Comparison of ENCODE assay signal across 10 cellular contexts in the genomic region with DNA sequence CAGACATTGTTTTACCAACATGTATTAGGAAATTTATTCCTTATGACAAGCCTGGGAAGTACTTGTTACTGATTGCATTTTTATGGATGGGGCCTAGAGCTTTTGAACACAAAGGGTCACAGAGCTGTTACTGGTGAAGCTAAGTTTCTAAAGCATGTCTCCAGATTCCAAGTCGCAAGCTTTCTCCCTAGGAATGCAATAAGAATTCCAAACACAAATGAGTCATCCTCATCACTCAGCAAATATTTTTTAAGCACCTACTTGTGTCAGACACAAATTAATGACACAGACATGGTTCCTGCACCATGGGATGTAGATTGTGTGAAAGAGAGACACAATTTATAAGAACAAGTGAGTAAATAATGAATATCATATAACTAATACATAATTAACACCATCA. TPM values are rescaled to one million over a fixed set of nuclear protein-coding genes. Genes with fewer than 3 reads are reported as not detected.
DNase-seq lines count a peak whose midpoint lies in the region; ATAC-seq, FAIRE-seq and TF ChIP-seq lines count a peak whose summit lies in the region.
"Had no signal": no experiment of that assay in that cellular context is flagged by ENCODE, and none has a peak within 500 bp of the region (broad histone marks: within the 10 kb centered on the region; RNA-seq: fewer than 3 reads in every experiment).

No MANE protein-coding gene starts in this region.

- DNase-seq in AG04449 (ENCODE audit: low read depth, low spot score) = peak; percentile 93
- DNase-seq in bronchial epithelial cell (ENCODE audit: low read depth) = peak; percentile 92
- no peak for DNase-seq in lower lobe of right lung
- DNase-seq in central memory CD4-positive, alpha-beta T cell = no peak
- DNase-seq in medulla oblongata (ENCODE audit: extremely low spot score) = no peak
- DNase-seq in activated CD4-positive, CD25-positive, alpha-beta regulatory T cell treated with anti-CD3 and anti-CD28 coated beads, Interleukin-2, amount 50 U/mL, for 72 hours = no peak
- no peak for DNase-seq in NCI-H748 (lab: John Stamatoyannopoulos, UW; ENCODE audit: unreplicated experiment)
- DNase-seq: activated CD4-positive, alpha-beta T cell treated with anti-CD3 and anti-CD28 coated beads for 1 hour; CD4-positive, CD25-positive, alpha-beta regulatory T cell had no signal

- POLR2A ChIA-PET in AG04449 (lab: Yijun Ruan, JAX) = no interaction called here

- peak; percentile 27 to 75 for ATAC-seq in lower lobe of right lung

- intact Hi-C loops in lower lobe of right lung (cut with DNase I) = no loop called here

- no peak for FAIRE-seq in bronchial epithelial cell (lab: Jason Lieb, UNC)

- TF ChIP-seq CTCF in AG04449 (IDR thresholded peaks at IDR 0.05; ENCODE audit: insufficient read depth, low read length, missing control alignments) = no peak
- TF ChIP-seq CTCF in bronchial epithelial cell (IDR thresholded peaks at IDR 0.05; ENCODE audit: insufficient read depth, low read length, severe bottlenecking) = no peak
- no peak for TF ChIP-seq CTCF in lower lobe of right lung (IDR thresholded peaks at IDR 0.05)

- no peaks in the 10 kb centered on the region; the same call in 1 of the 2 replicates for H3K9me3 ChIP-seq in HUES6 (ENCODE audit: control insufficient read depth, insufficient read depth, low read depth, low read length)
- H3K9me3 ChIP-seq in lower lobe of right lung = no peaks in the 10 kb centered on the region

- CTCF ChIA-PET in AG04449 (lab: Yijun Ruan, JAX) = interaction anchor here (1.1 to 1.9 kb wide), 2 partner anchors 17 to 124 kb away, joined by 3 to 6 read pairs; no protein-coding TSS in a partner anchor

- H3K4me1 ChIP-seq in HUES6 (ENCODE audit: control insufficient read depth, insufficient read depth, low read length) (peaks cover 10% of the 10 kb centered on the region), lower lobe of right lung (no peaks in the 10 kb centered on the region)

- peak overlapping the region; percentile 43; the same call in 1 of the 2 replicates for H3K27ac ChIP-seq in HUES6 (ENCODE audit: low read depth, low read length)
- no peak overlapping the region for H3K27ac ChIP-seq in lower lobe of right lung

- H3K9ac ChIP-seq in HUES6 (ENCODE audit: low read length) = no peak overlapping the region

- H3K27me3 ChIP-seq in HUES6 (ENCODE audit: control insufficient read depth, insufficient read depth, low read length) = no peaks in the 10 kb centered on the region
- no peaks in the 10 kb centered on the region for H3K27me3 ChIP-seq in bronchial epithelial cell (ENCODE audit: control insufficient read depth, insufficient read depth, low read length)
- no peaks in the 10 kb centered on the region for H3K27me3 ChIP-seq in lower lobe of right lung (ENCODE audit: low read depth)

- H3K4me3 ChIP-seq in AG04449 (ENCODE audit: low read depth, low read length) (no peak overlapping the region), HUES6 (ENCODE audit: low read depth, low read length) (no peak overlapping the region), bronchial epithelial cell (ENCODE audit: low read depth, low read length) (no peak overlapping the region), lower lobe of right lung (no peak overlapping the region)

- H3K36me3 ChIP-seq in HUES6 (ENCODE audit: control insufficient read depth, insufficient read depth, low read length) (no peaks in the 10 kb centered on the region), bronchial epithelial cell (ENCODE audit: control insufficient read depth, insufficient read depth, low read length) (no peaks in the 10 kb centered on the region), lower lobe of right lung (no peaks in the 10 kb centered on the region)

RNA-seq across cellular contexts. Expression of gene SH3RF2, which starts 11.0 kb away (rescaled TPM):
- total RNA-seq in bronchial epithelial cell (3.7 and 6.3 TPM in 2 replicates), lower lobe of right lung (11.5 TPM)

RNA-seq across cellular contexts. Expression of gene GRXCR2, which starts 52.5 kb away (rescaled TPM):
- total RNA-seq in bronchial epithelial cell = not detected in 2 replicates
- not detected for total RNA-seq in lower lobe of right lung
- total RNA-seq: CD4-positive, CD25-positive, alpha-beta regulatory T cell had no signal

Comparison
In these comparisons a context has a peak if more than half of its experiments do, and no peak if none do; other contexts are left out.
1. DNase-seq: peak in AG04449 (single experiment) and bronchial epithelial cell (single experiment); none in lower lobe of right lung (single experiment), central memory CD4-positive, alpha-beta T cell (single experiment), medulla oblongata (single experiment), activated CD4-positive, CD25-positive, alpha-beta regulatory T cell treated with anti-CD3 and anti-CD28 coated beads, Interleukin-2, amount 50 U/mL, for 72 hours (single experiment) and NCI-H748 (single experiment).